8 cellular contexts compared by ENCODE assay signal in genomic region chr2:26982102-26982742, GRCh38. TPM values are rescaled to one million over a fixed set of nuclear protein-coding genes. Genes with fewer than 3 reads are reported as not detected.
DNase-seq lines count a peak whose midpoint lies in the region; ATAC-seq and TF ChIP-seq lines count a peak whose summit lies in the region.
"Had no signal": no experiment of that assay in that cellular context is flagged by ENCODE, and none has a peak within 500 bp of the region (broad histone marks: within the 10 kb centered on the region; RNA-seq: fewer than 3 reads in every experiment).

No MANE protein-coding gene starts in this region.

- no peak overlapping the region for H3K9ac ChIP-seq in Karpas-422 (ENCODE audit: low read length)
- no peak overlapping the region for H3K9ac ChIP-seq in neural progenitor cell

- no peaks in the 10 kb centered on the region for H3K4me1 ChIP-seq in Karpas-422 (ENCODE audit: low read length)
- peaks cover 0 to 20% (median 7%) of the 10 kb centered on the region in 3 donors for H3K4me1 ChIP-seq in esophagus squamous epithelium
- H3K4me1 ChIP-seq in neural progenitor cell = peaks cover 10% of the 10 kb centered on the region

- WGBS in esophagus squamous epithelium, 2 donors = 21 to 40% methylated on average over 2 of the region's 2 CpGs

- H3K36me3 ChIP-seq in GM06990 (ENCODE audit: control insufficient read depth, insufficient read depth, low read length) = no peaks in the 10 kb centered on the region
- no peaks in the 10 kb centered on the region for H3K36me3 ChIP-seq in Karpas-422 (ENCODE audit: insufficient read depth, low read length)
- no peaks in the 10 kb centered on the region for H3K36me3 ChIP-seq in esophagus squamous epithelium
- H3K36me3 ChIP-seq in neural progenitor cell = no peaks in the 10 kb centered on the region
- H3K36me3 ChIP-seq: neutrophil had no signal

- H3K79me2 ChIP-seq in Karpas-422 (ENCODE audit: low read length) (no peaks in the 10 kb centered on the region), neural progenitor cell (ENCODE audit: low read depth) (no peaks in the 10 kb centered on the region)

- H3K4me2 ChIP-seq in Karpas-422 (ENCODE audit: low read depth, low read length, poor library complexity, severe bottlenecking) (no peak overlapping the region), neural progenitor cell (no peak overlapping the region)

- H3K9me3 Mint-ChIP-seq in neural progenitor cell = no peaks in the 10 kb centered on the region

- H2AFZ ChIP-seq in Karpas-422 (ENCODE audit: low read length) (no peak overlapping the region), neural progenitor cell (replicated peaks) (no peak overlapping the region)

- H3K9me3 ChIP-seq in Karpas-422 (ENCODE audit: low read length) (no peaks in the 10 kb centered on the region), esophagus squamous epithelium (no peaks in the 10 kb centered on the region), neural progenitor cell (ENCODE audit: low read depth) (no peaks in the 10 kb centered on the region)
- H3K9me3 ChIP-seq: neutrophil had no signal

- H3K4me3 ChIP-seq in GM06990 (replicated peaks; ENCODE audit: low read depth, low read length) = no peak overlapping the region
- H3K4me3 ChIP-seq in Karpas-422 (ENCODE audit: low read length) = no peak overlapping the region
- no peak overlapping the region for H3K4me3 ChIP-seq in esophagus squamous epithelium
- no peak overlapping the region for H3K4me3 ChIP-seq in neural progenitor cell

- H3K27me3 ChIP-seq in GM06990 (replicated peaks; ENCODE audit: control insufficient read depth, insufficient read depth, low read length) (no peaks in the 10 kb centered on the region; the same call in 1 of the 2 replicates), Karpas-422 (ENCODE audit: low read length) (no peaks in the 10 kb centered on the region), esophagus squamous epithelium (no peaks in the 10 kb centered on the region), neural progenitor cell (no peaks in the 10 kb centered on the region)
- H3K27me3 ChIP-seq: neutrophil had no signal

- no peak overlapping the region for H3K27ac Mint-ChIP-seq in neural progenitor cell

- H3K36me3 Mint-ChIP-seq in neural progenitor cell = peaks cover 3% of the 10 kb centered on the region

- DNase-seq in GM06990 (ENCODE audit: extremely low read depth, insufficient read length) = no peak
- DNase-seq in Karpas-422 = peak; percentile 63
- peak; percentile 70 to 87 for DNase-seq in SHP77 (lab: John Stamatoyannopoulos, UW)
- no peak for DNase-seq in esophagus squamous epithelium (lab: John Stamatoyannopoulos, UW)
- DNase-seq in neural progenitor cell (ENCODE audit: low spot score) = peak; percentile 51
- DNase-seq in hepatic stellate cell (ENCODE audit: low spot score) = no peak

- H3K27ac ChIP-seq in Karpas-422 (ENCODE audit: low read length) (no peak overlapping the region), esophagus squamous epithelium (no peak overlapping the region), neural progenitor cell (no peak overlapping the region)
- H3K27ac ChIP-seq: neutrophil had no signal

- no peaks in the 10 kb centered on the region for H3F3A ChIP-seq in neural progenitor cell (ENCODE audit: low read depth)

- no peaks in the 10 kb centered on the region for H3K9me2 ChIP-seq in Karpas-422 (replicated peaks; ENCODE audit: insufficient read depth, low read length)

- H3K4me1 Mint-ChIP-seq in neural progenitor cell = peaks cover 2% of the 10 kb centered on the region

- peak; percentile 34 for TF ChIP-seq CTCF in GM06990 (IDR thresholded peaks at IDR 0.05; ENCODE audit: insufficient read depth, low read length, poor library complexity, severe bottlenecking)
- TF ChIP-seq CTCF in esophagus squamous epithelium (IDR thresholded peaks at IDR 0.05) = peak in 5 of 6 experiments; percentile 37 to 59 (median 43)
- TF ChIP-seq CTCF in neural progenitor cell (IDR thresholded peaks at IDR 0.05) = peak; percentile 40

- ATAC-seq in GM18868 (IDR thresholded peaks at IDR 0.05; ENCODE audit: unreplicated experiment) = no peak

- no peaks in the 10 kb centered on the region for H3K27me3 Mint-ChIP-seq in neural progenitor cell (ENCODE audit: insufficient read depth, low read depth)

- no peak for TF ChIP-seq POLR2A in esophagus squamous epithelium (IDR thresholded peaks at IDR 0.05)

- H4K20me1 ChIP-seq in Karpas-422 (ENCODE audit: insufficient read depth, low read depth, low read length) (no peaks in the 10 kb centered on the region), neural progenitor cell (ENCODE audit: low read depth) (peaks cover 7% of the 10 kb centered on the region)

- intact Hi-C loops in esophagus squamous epithelium (cut with DNase I) = no loop called here

- no peak overlapping the region for H3K4me3 Mint-ChIP-seq in neural progenitor cell

RNA-seq across cellular contexts. Expression of gene MAPRE3, which starts 11.8 kb away (rescaled TPM):
- 0.30 and 0.65 TPM in 2 replicates for total RNA-seq in Karpas-422 (2014; rRNA removed; shearing (Covaris generic); ENCODE audit: low replicate concordance)
- total RNA-seq in esophagus squamous epithelium (1 to 10 TPM; 4.4 to 7.6 (median 5.2) TPM), neural progenitor cell (ENCODE audit: low replicate concordance) (3.1 and 6.2 TPM in 2 replicates)

RNA-seq across cellular contexts. Expression of gene TMEM214, which starts 50.5 kb away (rescaled TPM):
- total RNA-seq in Karpas-422 (2014; rRNA removed; shearing (Covaris generic); ENCODE audit: low replicate concordance) = 20.8 and 31.8 TPM in 2 replicates
- 10 to 100 TPM; 15.7 to 34.5 (median 32.1) TPM for total RNA-seq in esophagus squamous epithelium
- 18.1 and 26.1 TPM in 2 replicates for total RNA-seq in neural progenitor cell (ENCODE audit: low replicate concordance)

Comparison
In these comparisons a context has a peak if more than half of its experiments do, and no peak if none do; other contexts are left out.
1. DNase-seq: peak in Karpas-422 (single experiment), SHP77 (2 of 2) and neural progenitor cell (single experiment); none in GM06990 (single experiment), esophagus squamous epithelium (single experiment) and hepatic stellate cell (single experiment).
2. Peak in every context shown above with its lines, with median percentiles within 50 percentile points of each other: CTCF ChIP-seq.